In genomic region chr14:102501751-102502315, GRCh38 we compare ENCODE assay signal across 16 cellular contexts. TPM values are rescaled to one million over a fixed set of nuclear protein-coding genes. Genes with fewer than 3 reads are reported as not detected.
A peak's percentile ranks its signal among the peaks of the same experiment; 100 is the strongest.
DNase-seq lines count a peak whose midpoint lies in the region; ATAC-seq and TF ChIP-seq lines count a peak whose summit lies in the region.
"Had no signal": no experiment of that assay in that cellular context is flagged by ENCODE, and none has a peak within 500 bp of the region (broad histone marks: within the 10 kb centered on the region; RNA-seq: fewer than 3 reads in every experiment).

No MANE protein-coding gene starts in this region.

- no peaks in the 10 kb centered on the region for H3K9me3 ChIP-seq in left ventricle myocardium inferior (replicated peaks)
- H3K9me3 ChIP-seq in gastrocnemius medialis: no peaks in the 10 kb centered on the region
- H3K9me3 ChIP-seq: breast epithelium, tibial nerve had no signal

- H3K36me3 ChIP-seq in left ventricle myocardium inferior (peaks cover 18% of the 10 kb centered on the region), gastrocnemius medialis (no peaks in the 10 kb centered on the region)
- H3K36me3 ChIP-seq: breast epithelium had no signal

- ATAC-seq in gastrocnemius medialis: no peak
- no peak for ATAC-seq in omental fat pad (ENCODE audit: low FRiP score)
- ATAC-seq: effector memory CD8-positive, alpha-beta T cell had no signal

- peak overlapping the region; percentile 24 for H3K4me3 ChIP-seq in left ventricle myocardium inferior
- H3K4me3 ChIP-seq in gastrocnemius medialis: no peak overlapping the region
- H3K4me3 ChIP-seq: breast epithelium, tibial nerve had no signal

- DNase-seq in SIG-M5 treated with dmso at 0.1 percent for 504 hours (lab: John Stamatoyannopoulos, UW; ENCODE audit: unreplicated experiment) (peak; percentile 24), SIG-M5 (lab: John Stamatoyannopoulos, UW) (no peak), RWPE1 (ENCODE audit: low spot score) (no peak), left ventricle myocardium inferior (no peak), gastrocnemius medialis (no peak), substantia nigra (lab: John Stamatoyannopoulos, UW) (no peak), COLO829 (ENCODE audit: low spot score) (no peak), omental fat pad (ENCODE audit: low spot score) (no peak)
- DNase-seq: 8988T; activated B cell treated with CpG ODN at 0.5 μM for 24 hours; activated naive CD4-positive, alpha-beta T cell treated with anti-CD3 and anti-CD28 coated beads for 36 hours; effector memory CD8-positive, alpha-beta T cell; GDM1; NCI-H1092 treated with DMSO at 0.1 percent for 48 hours had no signal

- intact Hi-C loops in left ventricle myocardium inferior (cut with micrococcal nuclease) (no loop called here), gastrocnemius medialis (cut with DNase I; ENCODE audit: low total_unique reads) (loop anchor here (2.0 kb wide), 1 partner anchor 51 kb away; no protein-coding TSS in a partner anchor)

- H3K27me3 ChIP-seq in left ventricle myocardium inferior (ENCODE audit: low read depth) (no peaks in the 10 kb centered on the region), gastrocnemius medialis (no peaks in the 10 kb centered on the region)
- H3K27me3 ChIP-seq: breast epithelium, tibial nerve had no signal

- POLR2A ChIA-PET in RWPE1 (lab: Yijun Ruan, JAX; ENCODE audit: low non-redundant PET): no interaction called here

- TF ChIP-seq CTCF in RWPE1 (conservative IDR thresholded peaks at IDR 0.05; ENCODE audit: low read depth) (no peak), left ventricle myocardium inferior (IDR thresholded peaks at IDR 0.05; ENCODE audit: borderline replicate concordance) (peak; percentile 16), gastrocnemius medialis (IDR thresholded peaks at IDR 0.05 in 4 of 5, conservative IDR thresholded peaks at IDR 0.05 in 1 of 5) (peak in 2 of 5 experiments; percentile 26 to 27), omental fat pad (IDR thresholded peaks at IDR 0.05) (no peak)

- H3K27ac ChIP-seq in RWPE1 (peak overlapping the region; percentile 100), left ventricle myocardium inferior (replicated peaks) (peak overlapping the region; percentile 94), gastrocnemius medialis (peak overlapping the region; percentile 95 to 99 (median 96)), substantia nigra (ENCODE audit: low read depth, low read length, poor library complexity, severe bottlenecking) (no peak overlapping the region)

- in situ Hi-C loops in gastrocnemius medialis (cut with MboI; ENCODE audit: low sequenced_read_pairs in 4 of 4): loop anchor here in 1 of 4 donors (25.0 kb wide), 1 partner anchor 190 kb away; the partner anchor contains the start of genes MOK and ZNF839

- H3K4me1 ChIP-seq in left ventricle myocardium inferior (peaks cover 82% of the 10 kb centered on the region), gastrocnemius medialis (peaks cover 73 to 85% of the 10 kb centered on the region in 2 donors)
- H3K4me1 ChIP-seq: breast epithelium had no signal

- CTCF ChIA-PET in RWPE1 (lab: Yijun Ruan, JAX): interaction anchor here (0.6 to 0.9 kb wide), 2 partner anchors 65 to 73 kb away, joined by 3 to 9 read pairs; no protein-coding TSS in a partner anchor

- peak in 1 of 2 donors; percentile 11 for TF ChIP-seq POLR2A in gastrocnemius medialis (IDR thresholded peaks at IDR 0.05)

RNA-seq across cellular contexts. Expression of gene ANKRD9, which starts 7.7 kb away (rescaled TPM):
- total RNA-seq in left ventricle myocardium inferior (158 TPM), gastrocnemius medialis (100 to 1,000 TPM; 155 to 450 (median 216) TPM), omental fat pad (10 to 100 TPM; 15.1 to 25.9 (median 23.9) TPM)
